ENCODE assay signal across 23 cellular contexts in genomic region chr3:66404903-66405700, GRCh38.
A peak's percentile ranks its signal among the peaks of the same experiment; 100 is the strongest.
DNase-seq lines count a peak whose midpoint lies in the region; ATAC-seq and TF ChIP-seq lines count a peak whose summit lies in the region.
"Had no signal": no experiment of that assay in that cellular context is flagged by ENCODE, and none has a peak within 500 bp of the region (broad histone marks: within the 10 kb centered on the region; RNA-seq: fewer than 3 reads in every experiment).

No MANE protein-coding gene starts in this region.

- peaks cover 99% of the 10 kb centered on the region for H3K79me2 ChIP-seq in neural progenitor cell (ENCODE audit: low read depth)
- H3K79me2 ChIP-seq: hepatocyte had no signal

- intact Hi-C loops in testis (cut with DNase I; ENCODE audit: low total_unique reads): loop anchor here (10.0 kb wide), 1 partner anchor 410 kb away; no protein-coding TSS in a partner anchor
- intact Hi-C loops in CD4-positive, alpha-beta memory T cell (cut with micrococcal nuclease): loop anchor here (5.0 kb wide), 1 partner anchor 77 kb away; no protein-coding TSS in a partner anchor

- peak overlapping the region in 1 of 4 donors; percentile 17 for H3K27ac ChIP-seq in Peyer's patch
- H3K27ac ChIP-seq in cingulate gyrus (ENCODE audit: low read depth, low read length): peak overlapping the region; percentile 88
- H3K27ac ChIP-seq in neural progenitor cell: peak overlapping the region; percentile 47
- peak overlapping the region; percentile 44 for H3K27ac ChIP-seq in temporal lobe (ENCODE audit: low read depth, low read length)
- no peak overlapping the region for H3K27ac ChIP-seq in testis
- no peak overlapping the region for H3K27ac ChIP-seq in CD4-positive, alpha-beta memory T cell (ENCODE audit: low read depth, low read length)
- H3K27ac ChIP-seq: hepatocyte, SJSA1 had no signal

- peaks cover 28% of the 10 kb centered on the region for H3F3A ChIP-seq in neural progenitor cell (ENCODE audit: low read depth)

- H3K4me1 Mint-ChIP-seq in neural progenitor cell: peaks cover 54% of the 10 kb centered on the region
- H3K4me1 Mint-ChIP-seq in CD4-positive, alpha-beta memory T cell: peaks cover 0 to 6% (median 2%) of the 10 kb centered on the region in 4 donors
- H3K4me1 Mint-ChIP-seq: activated naive CD8-positive, alpha-beta T cell treated with anti-CD3 and anti-CD28 coated beads for 36 hours; natural killer cell had no signal

- CTCF ChIA-PET in CD4-positive, alpha-beta memory T cell (lab: Charles Lee; ENCODE audit: partially characterized antibody): interaction anchor here (0.9 to 7.8 kb wide), 7 partner anchors 8 to 414 kb away, joined by 4 to 187 read pairs (median 8); no protein-coding TSS in a partner anchor

- no peak overlapping the region for H3K4me3 ChIP-seq in Peyer's patch
- H3K4me3 ChIP-seq in neural progenitor cell: no peak overlapping the region
- H3K4me3 ChIP-seq in testis: no peak overlapping the region
- H3K4me3 ChIP-seq in CD4-positive, alpha-beta memory T cell (ENCODE audit: low read length in 2 of 2): no peak overlapping the region
- H3K4me3 ChIP-seq: breast epithelium, hepatocyte, SJSA1 had no signal

- ATAC-seq in GM18517 (IDR thresholded peaks at IDR 0.05; ENCODE audit: unreplicated experiment): no peak
- ATAC-seq: activated CD8-positive, alpha-beta T cell treated with anti-CD3 and anti-CD28 coated beads, Interleukin-2, amount 10 ng/mL, durations not matched to agents 7 days and 5 days; activated T-cell treated with anti-CD3 and anti-CD28 coated beads, Interleukin-2, amount 50 U/mL, for 72 hours; natural killer cell had no signal

- peaks cover 100% of the 10 kb centered on the region for H4K20me1 ChIP-seq in neural progenitor cell (ENCODE audit: low read depth)

- H3K4me2 ChIP-seq in neural progenitor cell: no peak overlapping the region
- H3K4me2 ChIP-seq: hepatocyte had no signal

- no peak overlapping the region for H3K4me3 Mint-ChIP-seq in neural progenitor cell
- no peak overlapping the region for H3K4me3 Mint-ChIP-seq in CD4-positive, alpha-beta memory T cell
- H3K4me3 Mint-ChIP-seq: activated CD8-positive, alpha-beta T cell treated with anti-CD3 and anti-CD28 coated beads, Interleukin-2, amount 10 ng/mL, durations not matched to agents 7 days and 5 days; activated naive CD8-positive, alpha-beta T cell treated with anti-CD3 and anti-CD28 coated beads for 36 hours; activated T-cell treated with anti-CD3 and anti-CD28 coated beads, Interleukin-2, amount 50 U/mL, for 72 hours; HFFc6; natural killer cell; T-helper 2 cell treated with Interferon-gamma antibody and Interleukin-4, amounts not matched to agents 5 μg/mL and 100 μg/mL, for 36 hours had no signal

- H3K36me3 ChIP-seq in Peyer's patch (peaks cover 0 to 67% (median 0%) of the 10 kb centered on the region in 3 donors), neural progenitor cell (peaks cover 5% of the 10 kb centered on the region), testis (ENCODE audit: low read depth, missing control alignments) (no peaks in the 10 kb centered on the region)
- H3K36me3 ChIP-seq in CD4-positive, alpha-beta memory T cell (ENCODE audit: insufficient read depth, low read length): peaks cover 69% of the 10 kb centered on the region
- H3K36me3 ChIP-seq: breast epithelium had no signal

- DNase-seq in Peyer's patch: peak in 2 of 3 donors; percentile 36 to 44
- DNase-seq in neural progenitor cell (ENCODE audit: low spot score): no peak
- DNase-seq in testis: no peak
- DNase-seq in CD4-positive, alpha-beta memory T cell: no peak
- DNase-seq: activated CD4-positive, CD25-positive, alpha-beta regulatory T cell; activated CD8-positive, alpha-beta T cell treated with anti-CD3 and anti-CD28 coated beads, Interleukin-2, amount 10 ng/mL, durations not matched to agents 7 days and 5 days; activated naive CD8-positive, alpha-beta T cell treated with anti-CD3 and anti-CD28 coated beads for 36 hours; activated T-cell treated with anti-CD3 and anti-CD28 coated beads, Interleukin-2, amount 50 U/mL, for 72 hours; KG1; natural killer cell; NCI-H1092; NCI-H2029 treated with DMSO at 0.1 percent for 48 hours; NCI-H524 treated with DMSO at 0.1 percent for 48 hours; OCI-M1; stimulated activated naive CD4-positive, alpha-beta T cell treated with Interleukin-2 at 50 U/mL for 16 hours had no signal

- peaks cover 3% of the 10 kb centered on the region for H3K27me3 Mint-ChIP-seq in neural progenitor cell (ENCODE audit: insufficient read depth, low read depth)
- H3K27me3 Mint-ChIP-seq in CD4-positive, alpha-beta memory T cell: no peaks in the 10 kb centered on the region
- H3K27me3 Mint-ChIP-seq: activated naive CD8-positive, alpha-beta T cell treated with anti-CD3 and anti-CD28 coated beads for 36 hours had no signal

- no peaks in the 10 kb centered on the region for H3K27me3 ChIP-seq in Peyer's patch
- no peaks in the 10 kb centered on the region for H3K27me3 ChIP-seq in neural progenitor cell
- no peaks in the 10 kb centered on the region for H3K27me3 ChIP-seq in testis
- H3K27me3 ChIP-seq in CD4-positive, alpha-beta memory T cell (ENCODE audit: insufficient read depth, low read length): no peaks in the 10 kb centered on the region
- H3K27me3 ChIP-seq: breast epithelium, hepatocyte, SJSA1 had no signal

- H3K27ac Mint-ChIP-seq in neural progenitor cell: no peak overlapping the region
- peak overlapping the region in 2 of 7 donors; percentile 2 to 14 for H3K27ac Mint-ChIP-seq in CD4-positive, alpha-beta memory T cell
- H3K27ac Mint-ChIP-seq: activated CD8-positive, alpha-beta T cell treated with anti-CD3 and anti-CD28 coated beads, Interleukin-2, amount 10 ng/mL, durations not matched to agents 7 days and 5 days; activated naive CD8-positive, alpha-beta T cell treated with anti-CD3 and anti-CD28 coated beads for 36 hours; activated T-cell treated with anti-CD3 and anti-CD28 coated beads, Interleukin-2, amount 50 U/mL, for 72 hours; T-helper 2 cell treated with Interferon-gamma antibody and Interleukin-4, amounts not matched to agents 5 μg/mL and 100 μg/mL, for 36 hours had no signal

- 93 to 95% methylated on average over 32 of the region's 32 CpGs for WGBS in testis, 2 donors

- H3K9ac ChIP-seq in neural progenitor cell: no peak overlapping the region

- POLR2A ChIA-PET in CD4-positive, alpha-beta memory T cell (lab: Charles Lee; ENCODE audit: partially characterized antibody): interaction anchor here (0.5 kb wide), 1 partner anchor 16 kb away, joined by 3 read pairs; no protein-coding TSS in a partner anchor

- no peaks in the 10 kb centered on the region for H3K9me3 Mint-ChIP-seq in neural progenitor cell
- H3K9me3 Mint-ChIP-seq in CD4-positive, alpha-beta memory T cell: no peaks in the 10 kb centered on the region
- H3K9me3 Mint-ChIP-seq: activated naive CD8-positive, alpha-beta T cell treated with anti-CD3 and anti-CD28 coated beads for 36 hours; activated T-cell treated with anti-CD3 and anti-CD28 coated beads, Interleukin-2, amount 50 U/mL, for 72 hours; HFFc6; natural killer cell; T-helper 2 cell treated with Interferon-gamma antibody and Interleukin-4, amounts not matched to agents 5 μg/mL and 100 μg/mL, for 36 hours had no signal

- TF ChIP-seq CTCF in Peyer's patch (IDR thresholded peaks at IDR 0.05): no peak
- no peak for TF ChIP-seq CTCF in neural progenitor cell (IDR thresholded peaks at IDR 0.05)
- TF ChIP-seq CTCF in testis (IDR thresholded peaks at IDR 0.05): no peak

- no peaks in the 10 kb centered on the region for H3K9me3 ChIP-seq in Peyer's patch
- no peaks in the 10 kb centered on the region for H3K9me3 ChIP-seq in neural progenitor cell (ENCODE audit: low read depth)
- no peaks in the 10 kb centered on the region for H3K9me3 ChIP-seq in testis
- no peaks in the 10 kb centered on the region for H3K9me3 ChIP-seq in CD4-positive, alpha-beta memory T cell (ENCODE audit: control insufficient read depth in 1 of 2, low read length in 2 of 2)
- H3K9me3 ChIP-seq: breast epithelium, SJSA1 had no signal

- peaks cover 16% of the 10 kb centered on the region for H3K36me3 Mint-ChIP-seq in neural progenitor cell
- H3K36me3 Mint-ChIP-seq in CD4-positive, alpha-beta memory T cell: peaks cover 39 to 66% of the 10 kb centered on the region in 2 donors
- H3K36me3 Mint-ChIP-seq: natural killer cell had no signal

- peaks cover 0 to 17% (median 0%) of the 10 kb centered on the region in 4 donors for H3K4me1 ChIP-seq in Peyer's patch
- peaks cover 49% of the 10 kb centered on the region for H3K4me1 ChIP-seq in neural progenitor cell
- H3K4me1 ChIP-seq in testis: peaks cover 6% of the 10 kb centered on the region
- H3K4me1 ChIP-seq in CD4-positive, alpha-beta memory T cell (ENCODE audit: insufficient read depth, low read length): no peaks in the 10 kb centered on the region

- no peak for TF ChIP-seq POLR2A in Peyer's patch (IDR thresholded peaks at IDR 0.05)
- TF ChIP-seq POLR2A in testis (IDR thresholded peaks at IDR 0.05): no peak

- no peak overlapping the region for H2AFZ ChIP-seq in neural progenitor cell (replicated peaks)
- H2AFZ ChIP-seq: hepatocyte had no signal

Comparison
In these comparisons a context has a peak if more than half of its experiments do, and no peak if none do; other contexts are left out.
1. DNase-seq: peak in Peyer's patch (2 of 3); none in neural progenitor cell (single experiment), testis (single experiment) and CD4-positive, alpha-beta memory T cell (0 of 5).
2. H3K27ac ChIP-seq: peak in cingulate gyrus (single experiment), neural progenitor cell (single experiment) and temporal lobe (single experiment); none in testis (0 of 2) and CD4-positive, alpha-beta memory T cell (single experiment).